10 cellular contexts compared by ENCODE assay signal in genomic region chrX:42869659-42870476, GRCh38.
DNase-seq lines count a peak whose midpoint lies in the region; ATAC-seq and TF ChIP-seq lines count a peak whose summit lies in the region.
"Had no signal": no experiment of that assay in that cellular context is flagged by ENCODE, and none has a peak within 500 bp of the region (broad histone marks: within the 10 kb centered on the region; RNA-seq: fewer than 3 reads in every experiment).

No MANE protein-coding gene starts in this region.

- H3K9me2 ChIP-seq in SU-DHL-6 (replicated peaks; ENCODE audit: insufficient read depth, low read length), result no peaks in the 10 kb centered on the region

- H4K20me1 ChIP-seq in SU-DHL-6 (ENCODE audit: low read depth, low read length), result no peaks in the 10 kb centered on the region

- peak overlapping the region; percentile 11 for H2AFZ ChIP-seq in SU-DHL-6 (ENCODE audit: low read depth, low read length, severe bottlenecking)

- ATAC-seq in GM18505 (IDR thresholded peaks at IDR 0.05; ENCODE audit: unreplicated experiment), result peak; percentile 87
- peak; percentile 77 for ATAC-seq in GM19468 (IDR thresholded peaks at IDR 0.05; ENCODE audit: extremely low read depth, unreplicated experiment)
- peak; percentile 72 for ATAC-seq in HG03025 (IDR thresholded peaks at IDR 0.05; ENCODE audit: low FRiP score, unreplicated experiment)

- no peaks in the 10 kb centered on the region for H3K9me3 ChIP-seq in SU-DHL-6 (ENCODE audit: insufficient read depth, low read length)
- H3K9me3 ChIP-seq: transverse colon had no signal

- peak overlapping the region; percentile 2; the same call in 1 of the 2 replicates for H3K9ac ChIP-seq in SU-DHL-6 (ENCODE audit: low read length)

- TF ChIP-seq POLR2A in GM18505 (IDR thresholded peaks at IDR 0.05; ENCODE audit: borderline replicate concordance, extremely low read depth, insufficient read depth, insufficient read length), result no peak

- H3K27ac ChIP-seq in SU-DHL-6 (ENCODE audit: low read depth, low read length), result peak overlapping the region; percentile 65
- H3K27ac ChIP-seq: transverse colon had no signal

- H3F3A ChIP-seq in SU-DHL-6 (ENCODE audit: insufficient read depth), result no peaks in the 10 kb centered on the region; the same call in 1 of the 2 replicates

- no peaks in the 10 kb centered on the region for H3K36me3 ChIP-seq in SU-DHL-6 (ENCODE audit: low read length)
- H3K36me3 ChIP-seq: transverse colon had no signal

- no peaks in the 10 kb centered on the region for H3K79me2 ChIP-seq in SU-DHL-6 (ENCODE audit: insufficient read depth, low read length)

- DNase-seq in 8988T, result no peak
- no peak for DNase-seq in NCI-H748 (lab: John Stamatoyannopoulos, UW; ENCODE audit: unreplicated experiment)
- no peak for DNase-seq in activated CD4-positive, alpha-beta T cell treated with anti-CD3 and anti-CD28 coated beads, Interleukin-2, amount 50 U/mL, for 1 hour
- no peak for DNase-seq in D341Med (ENCODE audit: low spot score)
- DNase-seq: endodermal cell, transverse colon had no signal

- H3K4me3 ChIP-seq in SU-DHL-6 (ENCODE audit: insufficient read depth, low read length, poor library complexity, severe bottlenecking), result peak overlapping the region; percentile 3
- H3K4me3 ChIP-seq: transverse colon had no signal

- no peaks in the 10 kb centered on the region for H3K27me3 ChIP-seq in SU-DHL-6 (ENCODE audit: low read length)
- H3K27me3 ChIP-seq: transverse colon had no signal

- TF ChIP-seq CTCF in SU-DHL-6 (IDR thresholded peaks at IDR 0.05; ENCODE audit: insufficient read depth, low read length, poor library complexity, severe bottlenecking), result no peak

- H3K4me2 ChIP-seq in SU-DHL-6 (ENCODE audit: low read depth, low read length, poor library complexity, severe bottlenecking), result peak overlapping the region; percentile 47
